ENCODE assay signal across 18 cellular contexts in the genomic region with DNA sequence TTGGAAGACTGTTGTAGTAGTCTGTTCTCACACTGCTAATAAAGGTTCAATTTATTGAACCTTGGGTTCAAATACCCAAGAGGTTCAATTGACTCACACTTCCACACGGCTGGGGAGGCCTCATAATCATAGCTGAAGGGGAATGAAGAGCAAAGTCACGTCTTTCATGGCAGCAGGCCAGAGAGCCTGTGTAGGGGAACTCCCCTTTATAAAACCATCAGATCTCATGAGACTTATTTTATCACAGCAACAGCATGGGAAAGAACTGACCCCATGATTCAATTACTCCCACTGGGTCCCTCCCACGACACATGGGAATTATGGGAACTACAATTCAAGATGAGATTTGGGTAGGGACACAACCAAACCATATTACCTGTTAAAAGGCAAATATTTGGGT.
A peak's percentile ranks its signal among the peaks of the same experiment; 100 is the strongest.
DNase-seq lines count a peak whose midpoint lies in the region; TF ChIP-seq lines count a peak whose summit lies in the region.
"Had no signal": no experiment of that assay in that cellular context is flagged by ENCODE, and none has a peak within 500 bp of the region (broad histone marks: within the 10 kb centered on the region; RNA-seq: fewer than 3 reads in every experiment).

No MANE protein-coding gene starts in this region.

- POLR2A ChIA-PET in activated CD4-positive, alpha-beta memory T cell treated with anti-CD3 and anti-CD28 coated beads for 36 hours (lab: Charles Lee) = no interaction called here
- POLR2A ChIA-PET in activated CD4-positive, alpha-beta memory T cell treated with anti-CD3 and anti-CD28 coated beads, Interleukin-2, amount 10 ng/mL, durations not matched to agents 7 days and 5 days (lab: Charles Lee) = no interaction called here

- no peak overlapping the region for H3K4me3 ChIP-seq in cardiac fibroblast (replicated peaks in 1 of 2; ENCODE audit: low read depth in 2 of 2, low read length in 2 of 2)
- no peak overlapping the region for H3K4me3 ChIP-seq in neuronal stem cell (ENCODE audit: low read length in 2 of 2)

- H2AK5ac ChIP-seq in neuronal stem cell (ENCODE audit: low read depth, low read length) = no peak overlapping the region

- peaks cover 1% of the 10 kb centered on the region for H3K27me3 Mint-ChIP-seq in activated CD4-positive, alpha-beta memory T cell treated with anti-CD3 and anti-CD28 coated beads for 36 hours
- no peaks in the 10 kb centered on the region for H3K27me3 Mint-ChIP-seq in activated CD4-positive, alpha-beta memory T cell treated with anti-CD3 and anti-CD28 coated beads, Interleukin-2, amount 10 ng/mL, durations not matched to agents 7 days and 5 days
- H3K27me3 Mint-ChIP-seq: CD4-positive, alpha-beta T cell had no signal

- H3K23ac ChIP-seq in neuronal stem cell (ENCODE audit: low read depth, low read length, poor library complexity) = no peak overlapping the region

- CTCF ChIA-PET in activated CD4-positive, alpha-beta memory T cell treated with anti-CD3 and anti-CD28 coated beads for 36 hours (lab: Charles Lee) = interaction anchor here (0.9 kb wide), 1 partner anchor 10 kb away, joined by 3 read pairs; no protein-coding TSS in a partner anchor
- CTCF ChIA-PET in activated CD4-positive, alpha-beta memory T cell treated with anti-CD3 and anti-CD28 coated beads, Interleukin-2, amount 10 ng/mL, durations not matched to agents 7 days and 5 days (lab: Charles Lee) = no interaction called here

- no CpG with 5 or more reads among the region's 3 CpGs for WGBS in neuronal stem cell (ENCODE audit: extremely low coverage in 2 of 2, insufficient read length in 2 of 2, insufficient replicate concordance in 1 of 2), 2 donors

- no peak overlapping the region for H2BK12ac ChIP-seq in neuronal stem cell (ENCODE audit: low read length)

- H3K9ac ChIP-seq in neuronal stem cell (ENCODE audit: low read depth, low read length, poor library complexity) = no peak overlapping the region

- H3K79me1 ChIP-seq in neuronal stem cell (ENCODE audit: low read depth, low read length) = no peaks in the 10 kb centered on the region

- H3K36me3 Mint-ChIP-seq in activated CD4-positive, alpha-beta memory T cell treated with anti-CD3 and anti-CD28 coated beads for 36 hours = no peaks in the 10 kb centered on the region
- no peaks in the 10 kb centered on the region for H3K36me3 Mint-ChIP-seq in activated CD4-positive, alpha-beta memory T cell treated with anti-CD3 and anti-CD28 coated beads, Interleukin-2, amount 10 ng/mL, durations not matched to agents 7 days and 5 days (ENCODE audit: low read depth)

- H3K27ac ChIP-seq in neuronal stem cell (replicated peaks; ENCODE audit: low read length) = no peak overlapping the region

- no peaks in the 10 kb centered on the region for H3K9me3 ChIP-seq in neuronal stem cell (replicated peaks in 1 of 2; ENCODE audit: control insufficient read depth in 2 of 2, insufficient read depth in 1 of 2, low read depth in 1 of 2, low read length in 2 of 2)
- H3K9me3 ChIP-seq: Caco-2 had no signal

- H3K4me1 Mint-ChIP-seq in activated CD4-positive, alpha-beta memory T cell treated with anti-CD3 and anti-CD28 coated beads for 36 hours (ENCODE audit: low read depth) = no peaks in the 10 kb centered on the region
- no peaks in the 10 kb centered on the region for H3K4me1 Mint-ChIP-seq in activated CD4-positive, alpha-beta memory T cell treated with anti-CD3 and anti-CD28 coated beads, Interleukin-2, amount 10 ng/mL, durations not matched to agents 7 days and 5 days

- no peak overlapping the region for H2BK120ac ChIP-seq in neuronal stem cell (ENCODE audit: low read depth, low read length)

- H2BK15ac ChIP-seq in neuronal stem cell (ENCODE audit: low read length) = no peak overlapping the region

- peak overlapping the region; percentile 30 for H2AFZ ChIP-seq in neuronal stem cell (ENCODE audit: low read length)

- H3K4ac ChIP-seq in neuronal stem cell (ENCODE audit: low read length) = no peak overlapping the region

- no peaks in the 10 kb centered on the region for H3K27me3 ChIP-seq in neuronal stem cell (ENCODE audit: control insufficient read depth in 3 of 3, insufficient read depth in 3 of 3, low read depth in 1 of 3, low read length in 3 of 3)

- no peaks in the 10 kb centered on the region for H3K36me3 ChIP-seq in neuronal stem cell (replicated peaks in 1 of 2; ENCODE audit: control insufficient read depth in 2 of 2, insufficient read depth in 2 of 2, low read length in 2 of 2)

- H3K18ac ChIP-seq in neuronal stem cell (ENCODE audit: low read length) = no peak overlapping the region

- H3K4me1 ChIP-seq in neuronal stem cell (ENCODE audit: control insufficient read depth in 2 of 2, insufficient read depth in 1 of 2, low read depth in 1 of 2, low read length in 2 of 2) = peaks cover 4 to 19% of the 10 kb centered on the region in 2 donors
- H3K4me1 ChIP-seq: Caco-2 had no signal

- TF ChIP-seq CTCF in cardiac fibroblast (IDR thresholded peaks at IDR 0.05; ENCODE audit: low read depth, low read length) = no peak

- intact Hi-C loops in activated CD4-positive, alpha-beta memory T cell treated with anti-CD3 and anti-CD28 coated beads for 36 hours (cut with micrococcal nuclease) = no loop called here

- H3K14ac ChIP-seq in neuronal stem cell (ENCODE audit: low read length) = no peak overlapping the region

- no peak overlapping the region for H3K4me2 ChIP-seq in neuronal stem cell (ENCODE audit: insufficient read depth, low read length, poor library complexity, severe bottlenecking)

- no peaks in the 10 kb centered on the region for H3K9me3 Mint-ChIP-seq in activated CD4-positive, alpha-beta memory T cell treated with anti-CD3 and anti-CD28 coated beads for 36 hours
- H3K9me3 Mint-ChIP-seq in activated CD4-positive, alpha-beta memory T cell treated with anti-CD3 and anti-CD28 coated beads, Interleukin-2, amount 10 ng/mL, durations not matched to agents 7 days and 5 days = no peaks in the 10 kb centered on the region
- H3K9me3 Mint-ChIP-seq: CD4-positive, alpha-beta T cell had no signal

- no peak overlapping the region for H3K4me3 Mint-ChIP-seq in activated CD4-positive, alpha-beta memory T cell treated with anti-CD3 and anti-CD28 coated beads for 36 hours
- no peak overlapping the region for H3K4me3 Mint-ChIP-seq in activated CD4-positive, alpha-beta memory T cell treated with anti-CD3 and anti-CD28 coated beads, Interleukin-2, amount 10 ng/mL, durations not matched to agents 7 days and 5 days
- H3K4me3 Mint-ChIP-seq: CD4-positive, alpha-beta T cell had no signal

- peak; percentile 9 for DNase-seq in activated CD4-positive, alpha-beta memory T cell treated with anti-CD3 and anti-CD28 coated beads for 36 hours
- DNase-seq in activated CD4-positive, alpha-beta memory T cell treated with anti-CD3 and anti-CD28 coated beads, Interleukin-2, amount 10 ng/mL, durations not matched to agents 7 days and 5 days = no peak
- DNase-seq in NCI-H69 (lab: John Stamatoyannopoulos, UW) = peak; percentile 13
- DNase-seq in cardiac fibroblast (ENCODE audit: low read depth in 2 of 2) = peak; percentile 12 to 74
- DNase-seq in neuronal stem cell (ENCODE audit: low spot score) = no peak
- no peak for DNase-seq in kidney glomerular epithelial cell (lab: John Stamatoyannopoulos, UW)
- no peak for DNase-seq in cerebellum (ENCODE audit: low spot score)
- DNase-seq in activated CD8-positive, alpha-beta memory T cell treated with anti-CD3 and anti-CD28 coated beads, Interleukin-2, amount 50 U/mL, for 4 hours = no peak
- DNase-seq: Caco-2; CD4-positive, alpha-beta T cell; GDM1; Kasumi-1; MM.1S; NCI-H1092; NCI-H146; NCI-H2029 treated with DMSO at 0.1 percent for 48 hours; NCI-H2171; SHP77 had no signal

- H4K91ac ChIP-seq in neuronal stem cell (ENCODE audit: low read depth, low read length, poor library complexity) = no peak overlapping the region

- H3K27ac Mint-ChIP-seq in activated CD4-positive, alpha-beta memory T cell treated with anti-CD3 and anti-CD28 coated beads for 36 hours = no peak overlapping the region
- H3K27ac Mint-ChIP-seq in activated CD4-positive, alpha-beta memory T cell treated with anti-CD3 and anti-CD28 coated beads, Interleukin-2, amount 10 ng/mL, durations not matched to agents 7 days and 5 days = no peak overlapping the region
- H3K27ac Mint-ChIP-seq: CD4-positive, alpha-beta T cell had no signal

- H4K8ac ChIP-seq in neuronal stem cell (ENCODE audit: low read depth, low read length) = no peak overlapping the region

- no peak overlapping the region for H2BK5ac ChIP-seq in neuronal stem cell (ENCODE audit: low read length)

Comparison
In these comparisons a context has a peak if more than half of its experiments do, and no peak if none do; other contexts are left out.
1. DNase-seq: peak in activated CD4-positive, alpha-beta memory T cell treated with anti-CD3 and anti-CD28 coated beads for 36 hours (single experiment), NCI-H69 (single experiment) and cardiac fibroblast (2 of 2); none in activated CD4-positive, alpha-beta memory T cell treated with anti-CD3 and anti-CD28 coated beads, Interleukin-2, amount 10 ng/mL, durations not matched to agents 7 days and 5 days (single experiment), neuronal stem cell (single experiment), kidney glomerular epithelial cell (single experiment), cerebellum (single experiment) and activated CD8-positive, alpha-beta memory T cell treated with anti-CD3 and anti-CD28 coated beads, Interleukin-2, amount 50 U/mL, for 4 hours (single experiment).